ENCODE assay signal across 8 cellular contexts in genomic region chr12:26523708-26524150, GRCh38.
DNase-seq lines count a peak whose midpoint lies in the region; ATAC-seq and TF ChIP-seq lines count a peak whose summit lies in the region.

No MANE protein-coding gene starts in this region.

- H3K9ac ChIP-seq in PC-3 (ENCODE audit: low read length): no peak overlapping the region

- H3K9me2 ChIP-seq in PC-3 (replicated peaks; ENCODE audit: low read length): no peaks in the 10 kb centered on the region

- H3K27me3 ChIP-seq in left lung: no peaks in the 10 kb centered on the region
- no peaks in the 10 kb centered on the region for H3K27me3 ChIP-seq in tibial artery
- no peaks in the 10 kb centered on the region for H3K27me3 ChIP-seq in PC-3 (ENCODE audit: low read length)

- H3K4me3 ChIP-seq in left lung (no peak overlapping the region), tibial artery (no peak overlapping the region), PC-3 (ENCODE audit: low read length) (no peak overlapping the region)

- H3K9me3 ChIP-seq in left lung (peaks cover 0 to 17% of the 10 kb centered on the region in 2 donors), tibial artery (peaks cover 0 to 20% (median 14%) of the 10 kb centered on the region in 3 donors), PC-3 (ENCODE audit: low read length) (peaks cover 11% of the 10 kb centered on the region)

- no TSS peak for BruUV-seq in PC-3 (replicated peaks; lab: Mats Ljungman, UMichigan)

- ATAC-seq in left lung (peak; percentile 99), HG02610 (IDR thresholded peaks at IDR 0.05; ENCODE audit: unreplicated experiment) (no peak), PC-3 (no peak)

- POLR2A ChIA-PET in PC-3 (lab: Charles Lee; ENCODE audit: unreplicated experiment): no interaction called here

- DNase-seq in NCI-H2107 (lab: John Stamatoyannopoulos, UW) (peak; percentile 4), NCI-H2107 treated with DMSO at 0.1 percent for 48 hours (lab: John Stamatoyannopoulos, UW; ENCODE audit: unreplicated experiment) (no peak), caudate nucleus (lab: John Stamatoyannopoulos, UW) (peak in 60 of 61 donors; percentile 26 to 97 (median 79)), left lung (peak; percentile 85 to 91), tibial artery (peak; percentile 95 to 98), PC-3 (no peak)
- no peak for DNase-seq in stimulated activated naive CD4-positive, alpha-beta T cell treated with Interleukin-2 at 50 U/mL for 16 hours (lab: John Stamatoyannopoulos, UW)

- no peaks in the 10 kb centered on the region for H3F3A ChIP-seq in PC-3 (ENCODE audit: low read length, unreplicated experiment)

- CTCF ChIA-PET in PC-3 (lab: Charles Lee): interaction anchor here (0.7 kb wide), 1 partner anchor 97 kb away, joined by 7 read pairs; no protein-coding TSS in a partner anchor

- intact Hi-C loops in left lung (cut with DNase I) (no loop called here), tibial artery (cut with DNase I; ENCODE audit: low total_unique reads) (loop anchor here (10.0 kb wide), 2 partner anchors 229 to 409 kb away; no protein-coding TSS in a partner anchor), PC-3 (cut with micrococcal nuclease) (loop anchor here (10.0 kb wide), 1 partner anchor 409 kb away; no protein-coding TSS in a partner anchor)

- H3K36me3 ChIP-seq in left lung (no peaks in the 10 kb centered on the region), tibial artery (peaks cover 0 to 12% (median 0%) of the 10 kb centered on the region in 3 donors), PC-3 (ENCODE audit: low read depth, low read length) (peaks cover 6% of the 10 kb centered on the region)

- no peak for TF ChIP-seq CTCF in left lung (IDR thresholded peaks at IDR 0.05)
- TF ChIP-seq CTCF in tibial artery (IDR thresholded peaks at IDR 0.05): peak; percentile 27 to 46
- no peak for TF ChIP-seq CTCF in PC-3 (conservative IDR thresholded peaks at IDR 0.05; ENCODE audit: low read depth, low read length)

- peak overlapping the region; percentile 86 for H3K27ac ChIP-seq in caudate nucleus (ENCODE audit: low read depth, low read length)
- H3K27ac ChIP-seq in left lung: peak overlapping the region; percentile 35 to 40
- peak overlapping the region; percentile 48 to 61 for H3K27ac ChIP-seq in tibial artery
- no peak overlapping the region for H3K27ac ChIP-seq in PC-3 (ENCODE audit: low read length)

- H3K4me1 ChIP-seq in left lung (peaks cover 0 to 15% of the 10 kb centered on the region in 2 donors), tibial artery (peaks cover 0 to 11% (median 3%) of the 10 kb centered on the region in 4 donors), PC-3 (ENCODE audit: insufficient read depth, low read length) (no peaks in the 10 kb centered on the region)

- H2AFZ ChIP-seq in PC-3 (ENCODE audit: low read length): no peak overlapping the region

- H4K20me1 ChIP-seq in PC-3 (ENCODE audit: low read length): no peaks in the 10 kb centered on the region

- H3K79me2 ChIP-seq in PC-3 (ENCODE audit: low read length): no peaks in the 10 kb centered on the region

- no peak overlapping the region for H3K4me2 ChIP-seq in PC-3 (ENCODE audit: low read length)

Comparison
In these comparisons a context has a peak if more than half of its experiments do, and no peak if none do; other contexts are left out.
1. DNase-seq: peak in NCI-H2107 (single experiment), caudate nucleus (60 of 61), left lung (2 of 2) and tibial artery (2 of 2); none in NCI-H2107 treated with DMSO at 0.1 percent for 48 hours (single experiment), stimulated activated naive CD4-positive, alpha-beta T cell treated with Interleukin-2 at 50 U/mL for 16 hours (single experiment) and PC-3 (single experiment).
2. CTCF ChIP-seq: peak in tibial artery (2 of 2); none in left lung (0 of 2) and PC-3 (single experiment).
3. intact Hi-C loops: an anchor here in tibial artery (10.0 kb wide) and PC-3 (10.0 kb wide); none called in left lung.